ENCODE assay signal across 1 cellular context in genomic region chr9:27569406-27569805, GRCh38.
TF ChIP-seq lines count a peak whose summit lies in the region.

No MANE protein-coding gene starts in this region.

TF ChIP-seq in HepG2, 621 proteins besides CTCF, POLR2A, EP300 and RAD21 (continues in another document):
- TF ChIP-seq ZNF589 (CRISPR knock-in tag; conservative IDR thresholded peaks at IDR 0.05) (no peak), NFIC (IDR thresholded peaks at IDR 0.05; ENCODE audit: low read length) (no peak), STAG1 (CRISPR knock-in tag; IDR thresholded peaks at IDR 0.05) (no peak), ARID3A (IDR thresholded peaks at IDR 0.05; ENCODE audit: low read depth, low read length) (0 out of 2 replicates have a peak, but pooled peaks have one; percentile 51), TCF7L2 (IDR thresholded peaks at IDR 0.05; ENCODE audit: low read depth, low read length) (no peak), ZNF10 (CRISPR knock-in tag; IDR thresholded peaks at IDR 0.05; ENCODE audit: borderline replicate concordance, low read depth) (no peak), POLR2AphosphoS2 (IDR thresholded peaks at IDR 0.05; ENCODE audit: low read depth, low read length) (no peak), ZMYM4 (CRISPR knock-in tag; IDR thresholded peaks at IDR 0.05) (no peak), KMT2A (CRISPR knock-in tag; IDR thresholded peaks at IDR 0.05) (no peak), ZNF569 (CRISPR knock-in tag; IDR thresholded peaks at IDR 0.05; ENCODE audit: borderline replicate concordance) (no peak), ZNF572 (CRISPR knock-in tag; IDR thresholded peaks at IDR 0.05) (no peak), CEBPG (CRISPR knock-in tag; IDR thresholded peaks at IDR 0.05) (0 out of 2 replicates have a peak, but pooled peaks have one; percentile 19), FOXK2 (IDR thresholded peaks at IDR 0.05) (no peak), FOXA1 (IDR thresholded peaks at IDR 0.05) (peak; percentile 80), FOXA1 (CRISPR knock-in tag; IDR thresholded peaks at IDR 0.05) (peak; percentile 80), TEAD2 (CRISPR knock-in tag; IDR thresholded peaks at IDR 0.05) (no peak), SP4 (CRISPR knock-in tag; IDR thresholded peaks at IDR 0.05) (no peak), CSRNP1 (CRISPR knock-in tag; IDR thresholded peaks at IDR 0.05) (no peak), TCF7 (IDR thresholded peaks at IDR 0.05; ENCODE audit: low read depth) (peak; percentile 38; the same call in 1 of the 2 replicates), ZNF766 (CRISPR knock-in tag; IDR thresholded peaks at IDR 0.05; ENCODE audit: borderline replicate concordance) (no peak), ZFP1 (CRISPR knock-in tag; IDR thresholded peaks at IDR 0.05) (no peak), SRSF4 (IDR thresholded peaks at IDR 0.05; ENCODE audit: low read depth, low read length, poor library complexity, severe bottlenecking) (no peak), BCLAF1 (IDR thresholded peaks at IDR 0.05) (no peak), ZNF761 (CRISPR knock-in tag; conservative IDR thresholded peaks at IDR 0.05) (no peak), ATF6 (CRISPR knock-in tag; conservative IDR thresholded peaks at IDR 0.05) (no peak), MBD4 (IDR thresholded peaks at IDR 0.05; ENCODE audit: borderline replicate concordance, low read length) (no peak), MXD3 (CRISPR knock-in tag; IDR thresholded peaks at IDR 0.05) (no peak), ATF2 (CRISPR knock-in tag; IDR thresholded peaks at IDR 0.05) (no peak), RNF219 (CRISPR knock-in tag; IDR thresholded peaks at IDR 0.05) (no peak), ZNF362 (CRISPR knock-in tag; IDR thresholded peaks at IDR 0.05; ENCODE audit: borderline replicate concordance) (no peak), SRSF9 (IDR thresholded peaks at IDR 0.05; ENCODE audit: borderline replicate concordance, insufficient read depth, low read depth, low read length, poor library complexity, severe bottlenecking) (no peak), PHB2 (IDR thresholded peaks at IDR 0.05; ENCODE audit: partially characterized antibody) (no peak), ZNF746 (CRISPR knock-in tag; IDR thresholded peaks at IDR 0.05) (no peak), CREB1 (IDR thresholded peaks at IDR 0.05) (peak; percentile 20; the same call in 1 of the 2 replicates), CREB1 (CRISPR knock-in tag; IDR thresholded peaks at IDR 0.05) (peak; percentile 53; the same call in 1 of the 2 replicates), ZBTB7B (CRISPR knock-in tag; IDR thresholded peaks at IDR 0.05) (no peak), ONECUT2 (CRISPR knock-in tag; IDR thresholded peaks at IDR 0.05) (no peak), GTF3A (CRISPR knock-in tag; conservative IDR thresholded peaks at IDR 0.05) (no peak), FOXA3 (CRISPR knock-in tag; IDR thresholded peaks at IDR 0.05) (peak; percentile 73), FIP1L1 (IDR thresholded peaks at IDR 0.05; ENCODE audit: borderline replicate concordance, insufficient read depth, low read depth, low read length) (no peak), CENPT (CRISPR knock-in tag; IDR thresholded peaks at IDR 0.05; ENCODE audit: low read depth) (no peak), IRF9 (CRISPR knock-in tag; IDR thresholded peaks at IDR 0.05; ENCODE audit: borderline replicate concordance) (no peak), CENPBD1 (CRISPR knock-in tag; IDR thresholded peaks at IDR 0.05; ENCODE audit: borderline replicate concordance, low read depth) (no peak), SNAPC4 (CRISPR knock-in tag; IDR thresholded peaks at IDR 0.05) (no peak), ZNF530 (CRISPR knock-in tag; IDR thresholded peaks at IDR 0.05; ENCODE audit: low read depth) (no peak)
